13 cellular contexts compared by ENCODE assay signal in genomic region chrX:48940404-48940955, GRCh38. TPM values are rescaled to one million over a fixed set of nuclear protein-coding genes. Genes with fewer than 3 reads are reported as not detected.
DNase-seq lines count a peak whose midpoint lies in the region; ATAC-seq lines count a peak whose summit lies in the region.
"Had no signal": no experiment of that assay in that cellular context is flagged by ENCODE, and none has a peak within 500 bp of the region (broad histone marks: within the 10 kb centered on the region; RNA-seq: fewer than 3 reads in every experiment).

No MANE protein-coding gene starts in this region.

- H3K27ac Mint-ChIP-seq in activated CD4-positive, alpha-beta T cell treated with anti-CD3 and anti-CD28 coated beads, Interleukin-2, amount 10 ng/mL, durations not matched to agents 7 days and 5 days: peak overlapping the region; percentile 99
- peak overlapping the region; percentile 97 for H3K27ac Mint-ChIP-seq in activated naive CD8-positive, alpha-beta T cell treated with anti-CD3 and anti-CD28 coated beads, Interleukin-2, amount 50 U/mL, for 24 hours
- peak overlapping the region; percentile 97 for H3K27ac Mint-ChIP-seq in stimulated activated effector memory CD8-positive, alpha-beta T cell treated with anti-CD3 and anti-CD28 coated beads, Interleukin-12 subunit alpha, Interleukin-12 subunit beta, amount 100 ng/mL, for 72 hours

- POLR2A ChIA-PET in activated CD4-positive, alpha-beta T cell treated with anti-CD3 and anti-CD28 coated beads, Interleukin-2, amount 10 ng/mL, durations not matched to agents 7 days and 5 days (lab: Charles Lee): interaction anchor here (1.0 kb wide), 1 partner anchor 28 kb away, joined by 4 read pairs; no protein-coding TSS in a partner anchor

- H3K4me3 Mint-ChIP-seq in activated CD4-positive, alpha-beta T cell treated with anti-CD3 and anti-CD28 coated beads, Interleukin-2, amount 10 ng/mL, durations not matched to agents 7 days and 5 days: no peak overlapping the region
- H3K4me3 Mint-ChIP-seq in activated naive CD8-positive, alpha-beta T cell treated with anti-CD3 and anti-CD28 coated beads, Interleukin-2, amount 50 U/mL, for 24 hours: no peak overlapping the region
- H3K4me3 Mint-ChIP-seq in stimulated activated effector memory CD8-positive, alpha-beta T cell treated with anti-CD3 and anti-CD28 coated beads, Interleukin-12 subunit alpha, Interleukin-12 subunit beta, amount 100 ng/mL, for 72 hours: peak overlapping the region; percentile 76

- no peak for DNase-seq in activated CD4-positive, alpha-beta T cell treated with anti-CD3 and anti-CD28 coated beads, Interleukin-2, amount 10 ng/mL, durations not matched to agents 7 days and 5 days
- DNase-seq in activated CD4-positive, alpha-beta T cell treated with anti-CD3 and anti-CD28 coated beads, Interleukin-2, amount 50 U/mL, for 4 hours: no peak
- peak; percentile 92 for DNase-seq in OCI-M1 (lab: John Stamatoyannopoulos, UW)
- DNase-seq in activated naive CD8-positive, alpha-beta T cell treated with anti-CD3 and anti-CD28 coated beads, Interleukin-2, amount 50 U/mL, for 24 hours: no peak
- peak in 1 of 2 donors; percentile 68 for DNase-seq in stimulated activated effector memory CD8-positive, alpha-beta T cell treated with anti-CD3 and anti-CD28 coated beads, Interleukin-12 subunit alpha, Interleukin-12 subunit beta, amount 100 ng/mL, for 72 hours (ENCODE audit: low spot score in 2 of 2)
- no peak for DNase-seq in AG08395 (ENCODE audit: low spot score)
- DNase-seq in AML-193 (lab: John Stamatoyannopoulos, UW): no peak
- no peak for DNase-seq in D341Med (ENCODE audit: low spot score)
- DNase-seq: activated CD4-positive, CD25-positive, alpha-beta regulatory T cell treated with anti-CD3 and anti-CD28 coated beads, Interleukin-2, amount 50 U/mL, for 72 hours; lower lobe of right lung; NCI-H2081 treated with DMSO at 0.1 percent for 48 hours; occipital lobe had no signal

- no peak for ATAC-seq in activated naive CD8-positive, alpha-beta T cell treated with anti-CD3 and anti-CD28 coated beads, Interleukin-2, amount 50 U/mL, for 24 hours
- ATAC-seq in stimulated activated effector memory CD8-positive, alpha-beta T cell treated with anti-CD3 and anti-CD28 coated beads, Interleukin-12 subunit alpha, Interleukin-12 subunit beta, amount 100 ng/mL, for 72 hours: peak; percentile 35
- ATAC-seq: A549, lower lobe of right lung had no signal

- no peaks in the 10 kb centered on the region for H3K27me3 Mint-ChIP-seq in activated CD4-positive, alpha-beta T cell treated with anti-CD3 and anti-CD28 coated beads, Interleukin-2, amount 10 ng/mL, durations not matched to agents 7 days and 5 days
- H3K27me3 Mint-ChIP-seq in activated naive CD8-positive, alpha-beta T cell treated with anti-CD3 and anti-CD28 coated beads, Interleukin-2, amount 50 U/mL, for 24 hours: no peaks in the 10 kb centered on the region

- CTCF ChIA-PET in activated CD4-positive, alpha-beta T cell treated with anti-CD3 and anti-CD28 coated beads, Interleukin-2, amount 10 ng/mL, durations not matched to agents 7 days and 5 days (lab: Charles Lee): interaction anchor here (0.6 to 4.2 kb wide), 4 partner anchors 12 to 82 kb away, joined by 3 to 16 read pairs (median 4); partner anchors contain the start of gene PIM2

- peaks cover 85% of the 10 kb centered on the region for H3K4me1 Mint-ChIP-seq in activated CD4-positive, alpha-beta T cell treated with anti-CD3 and anti-CD28 coated beads, Interleukin-2, amount 10 ng/mL, durations not matched to agents 7 days and 5 days
- peaks cover 89% of the 10 kb centered on the region for H3K4me1 Mint-ChIP-seq in activated naive CD8-positive, alpha-beta T cell treated with anti-CD3 and anti-CD28 coated beads, Interleukin-2, amount 50 U/mL, for 24 hours
- H3K4me1 Mint-ChIP-seq in stimulated activated effector memory CD8-positive, alpha-beta T cell treated with anti-CD3 and anti-CD28 coated beads, Interleukin-12 subunit alpha, Interleukin-12 subunit beta, amount 100 ng/mL, for 72 hours: peaks cover 86% of the 10 kb centered on the region

- H3K9me3 Mint-ChIP-seq in activated CD4-positive, alpha-beta T cell treated with anti-CD3 and anti-CD28 coated beads, Interleukin-2, amount 10 ng/mL, durations not matched to agents 7 days and 5 days: no peaks in the 10 kb centered on the region
- H3K9me3 Mint-ChIP-seq in activated naive CD8-positive, alpha-beta T cell treated with anti-CD3 and anti-CD28 coated beads, Interleukin-2, amount 50 U/mL, for 24 hours: no peaks in the 10 kb centered on the region
- no peaks in the 10 kb centered on the region for H3K9me3 Mint-ChIP-seq in stimulated activated effector memory CD8-positive, alpha-beta T cell treated with anti-CD3 and anti-CD28 coated beads, Interleukin-12 subunit alpha, Interleukin-12 subunit beta, amount 100 ng/mL, for 72 hours

- peaks cover 52% of the 10 kb centered on the region for H3K36me3 Mint-ChIP-seq in activated CD4-positive, alpha-beta T cell treated with anti-CD3 and anti-CD28 coated beads, Interleukin-2, amount 10 ng/mL, durations not matched to agents 7 days and 5 days (ENCODE audit: low read depth)
- peaks cover 21% of the 10 kb centered on the region for H3K36me3 Mint-ChIP-seq in activated naive CD8-positive, alpha-beta T cell treated with anti-CD3 and anti-CD28 coated beads, Interleukin-2, amount 50 U/mL, for 24 hours (ENCODE audit: low read depth)
- H3K36me3 Mint-ChIP-seq in stimulated activated effector memory CD8-positive, alpha-beta T cell treated with anti-CD3 and anti-CD28 coated beads, Interleukin-12 subunit alpha, Interleukin-12 subunit beta, amount 100 ng/mL, for 72 hours: peaks cover 86% of the 10 kb centered on the region

RNA-seq across cellular contexts. Expression of gene OTUD5, which starts 16.9 kb away (rescaled TPM):
- total RNA-seq in activated CD4-positive, alpha-beta T cell treated with anti-CD3 and anti-CD28 coated beads, Interleukin-2, amount 10 ng/mL, durations not matched to agents 7 days and 5 days: 10 to 100 TPM; 49.0 to 54.1 TPM

RNA-seq across cellular contexts. Expression of gene PIM2, which starts 21.7 kb away (rescaled TPM):
- 100 to 1,000 TPM; 152 to 154 TPM for total RNA-seq in activated CD4-positive, alpha-beta T cell treated with anti-CD3 and anti-CD28 coated beads, Interleukin-2, amount 10 ng/mL, durations not matched to agents 7 days and 5 days

RNA-seq across cellular contexts. Expression of gene SLC35A2, which starts 29.0 kb away (rescaled TPM):
- 10 to 100 TPM; 14.0 to 16.8 TPM for total RNA-seq in activated CD4-positive, alpha-beta T cell treated with anti-CD3 and anti-CD28 coated beads, Interleukin-2, amount 10 ng/mL, durations not matched to agents 7 days and 5 days

RNA-seq across cellular contexts. Expression of gene KCND1, which starts 31.2 kb away (rescaled TPM):
- total RNA-seq in activated CD4-positive, alpha-beta T cell treated with anti-CD3 and anti-CD28 coated beads, Interleukin-2, amount 10 ng/mL, durations not matched to agents 7 days and 5 days: 1 to 10 TPM; 2.9 to 3.6 TPM

RNA-seq across cellular contexts. Expression of gene PQBP1, which starts 42.8 kb away (rescaled TPM):
- 10 to 100 TPM; 69.4 to 77.6 TPM for total RNA-seq in activated CD4-positive, alpha-beta T cell treated with anti-CD3 and anti-CD28 coated beads, Interleukin-2, amount 10 ng/mL, durations not matched to agents 7 days and 5 days
